1 cellular context compared by ENCODE assay signal in the genomic region with DNA sequence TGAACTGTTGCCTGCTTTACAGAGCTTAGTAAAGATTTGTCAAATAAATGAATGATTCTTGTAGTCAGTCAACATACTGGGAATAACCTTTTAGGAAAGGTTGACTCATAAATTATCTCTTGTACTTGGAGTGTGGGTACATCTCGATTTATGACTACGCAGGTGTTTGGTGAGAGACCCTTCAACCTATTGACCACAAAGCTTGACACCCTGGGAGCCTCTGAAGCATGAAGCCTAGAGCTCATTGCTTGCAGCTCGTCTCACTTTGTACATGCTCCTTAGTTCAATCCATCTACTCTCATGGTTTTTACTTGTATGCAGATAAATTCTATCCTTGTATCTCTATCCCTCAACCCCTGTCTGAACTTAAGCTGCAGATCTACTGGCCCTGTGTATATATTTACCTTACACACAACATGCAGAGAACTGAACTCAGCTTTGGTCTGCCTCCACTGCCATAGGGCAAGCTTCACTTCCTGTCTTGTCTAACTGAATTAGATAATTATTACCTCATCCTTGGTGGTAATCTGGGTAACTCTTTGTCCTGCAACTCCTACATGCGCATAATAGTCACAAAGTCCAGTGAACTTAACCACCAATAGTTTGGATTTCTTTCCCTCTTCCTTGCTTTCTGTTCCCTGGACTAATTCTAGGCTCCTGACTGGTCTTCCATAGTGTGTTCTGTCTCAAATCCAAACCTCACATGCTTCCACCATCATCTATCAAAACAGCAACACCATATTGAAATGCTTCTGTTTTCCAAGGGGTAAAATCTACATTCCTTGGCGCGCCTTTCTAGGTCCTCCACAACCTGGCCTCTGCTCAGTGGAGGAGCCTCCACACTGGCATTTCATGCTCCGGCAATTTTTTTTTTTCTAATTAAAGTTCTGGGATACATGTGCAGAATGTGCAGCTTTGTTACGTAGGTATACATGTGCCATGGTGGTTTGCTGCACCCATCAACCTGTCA.
TF ChIP-seq lines count a peak whose summit lies in the region.

No MANE protein-coding gene starts in this region.

TF ChIP-seq in HepG2, 621 proteins besides CTCF, POLR2A, EP300 and RAD21 (continued from another document and continues in another):
- TF ChIP-seq GTF2F1 (IDR thresholded peaks at IDR 0.05; ENCODE audit: low read length) (no peak), ZMAT3 (CRISPR knock-in tag; conservative IDR thresholded peaks at IDR 0.05) (no peak), POLR2AphosphoS5 (IDR thresholded peaks at IDR 0.05; ENCODE audit: low read depth, low read length) (peak; percentile 53), HOXA3 (CRISPR knock-in tag; IDR thresholded peaks at IDR 0.05) (peak; percentile 76), ZNF850 (CRISPR knock-in tag; conservative IDR thresholded peaks at IDR 0.05) (no peak), POGZ (CRISPR knock-in tag; IDR thresholded peaks at IDR 0.05) (peak; percentile 96), SSRP1 (CRISPR knock-in tag; IDR thresholded peaks at IDR 0.05) (no peak), ZNF556 (CRISPR knock-in tag; IDR thresholded peaks at IDR 0.05; ENCODE audit: borderline replicate concordance) (peak; percentile 50; the same call in 1 of the 2 replicates), PITX1 (CRISPR knock-in tag; IDR thresholded peaks at IDR 0.05) (peak; percentile 80), FOXA1 (IDR thresholded peaks at IDR 0.05) (no peak), FOXA1 (CRISPR knock-in tag; IDR thresholded peaks at IDR 0.05) (peak; percentile 74), MAF1 (CRISPR knock-in tag; IDR thresholded peaks at IDR 0.05; ENCODE audit: borderline replicate concordance) (no peak), NRL (CRISPR knock-in tag; IDR thresholded peaks at IDR 0.05; ENCODE audit: borderline replicate concordance) (no peak), MEIS1 (CRISPR knock-in tag; IDR thresholded peaks at IDR 0.05; ENCODE audit: borderline replicate concordance) (0 out of 2 replicates have a peak, but pooled peaks have one; percentile 33), YEATS2 (CRISPR knock-in tag; IDR thresholded peaks at IDR 0.05; ENCODE audit: borderline replicate concordance) (peak; percentile 55; the same call in 1 of the 2 replicates), ZNF839 (CRISPR knock-in tag; IDR thresholded peaks at IDR 0.05; ENCODE audit: borderline replicate concordance) (no peak), ZNF383 (CRISPR knock-in tag; IDR thresholded peaks at IDR 0.05; ENCODE audit: borderline replicate concordance) (no peak), CHD2 (IDR thresholded peaks at IDR 0.05; ENCODE audit: low read depth, low read length) (no peak), SRY (CRISPR knock-in tag; IDR thresholded peaks at IDR 0.05) (no peak), ZNF737 (CRISPR knock-in tag; IDR thresholded peaks at IDR 0.05; ENCODE audit: borderline replicate concordance) (no peak), RXRA (CRISPR knock-in tag; IDR thresholded peaks at IDR 0.05) (peak; percentile 61; the same call in 1 of the 2 replicates), KLF9 (CRISPR knock-in tag; IDR thresholded peaks at IDR 0.05; ENCODE audit: low read depth) (0 out of 2 replicates have a peak, but pooled peaks have one; percentile 50), ZNF205 (CRISPR knock-in tag; IDR thresholded peaks at IDR 0.05) (peak; percentile 84; the same call in 1 of the 2 replicates), ZNF510 (CRISPR knock-in tag; IDR thresholded peaks at IDR 0.05; ENCODE audit: low read depth) (0 out of 2 replicates have a peak, but pooled peaks have one; percentile 37), ZNF101 (CRISPR knock-in tag; IDR thresholded peaks at IDR 0.05; ENCODE audit: borderline replicate concordance, low read depth) (no peak), ZSCAN9 (CRISPR knock-in tag; IDR thresholded peaks at IDR 0.05; ENCODE audit: borderline replicate concordance) (peak; percentile 58; the same call in 1 of the 2 replicates), PLRG1 (conservative IDR thresholded peaks at IDR 0.05) (no peak), MEF2D (CRISPR knock-in tag; IDR thresholded peaks at IDR 0.05) (0 out of 2 replicates have a peak, but pooled peaks have one; percentile 61), ZNF746 (CRISPR knock-in tag; IDR thresholded peaks at IDR 0.05) (no peak; the same call in 1 of the 2 replicates), ZNF24 (IDR thresholded peaks at IDR 0.05) (no peak), KAT8 (CRISPR knock-in tag; IDR thresholded peaks at IDR 0.05) (peak; percentile 84; the same call in 1 of the 2 replicates), ZNF614 (CRISPR knock-in tag; IDR thresholded peaks at IDR 0.05; ENCODE audit: borderline replicate concordance) (peak; percentile 94), FOXA3 (CRISPR knock-in tag; IDR thresholded peaks at IDR 0.05) (peak; percentile 87), PPARG (CRISPR knock-in tag; conservative IDR thresholded peaks at IDR 0.05) (peak; percentile 89), ARHGAP35 (CRISPR knock-in tag; IDR thresholded peaks at IDR 0.05; ENCODE audit: borderline replicate concordance) (no peak), ZNF607 (CRISPR knock-in tag; IDR thresholded peaks at IDR 0.05; ENCODE audit: borderline replicate concordance) (peak; percentile 64; the same call in 1 of the 2 replicates), ZBTB1 (CRISPR knock-in tag; IDR thresholded peaks at IDR 0.05; ENCODE audit: borderline replicate concordance) (no peak), PAF1 (CRISPR knock-in tag; IDR thresholded peaks at IDR 0.05) (no peak), ATM (IDR thresholded peaks at IDR 0.05; ENCODE audit: borderline replicate concordance) (peak; percentile 45; the same call in 1 of the 2 replicates), ZNF563 (CRISPR knock-in tag; IDR thresholded peaks at IDR 0.05) (no peak)
- TF ChIP-seq, protein P1, sequence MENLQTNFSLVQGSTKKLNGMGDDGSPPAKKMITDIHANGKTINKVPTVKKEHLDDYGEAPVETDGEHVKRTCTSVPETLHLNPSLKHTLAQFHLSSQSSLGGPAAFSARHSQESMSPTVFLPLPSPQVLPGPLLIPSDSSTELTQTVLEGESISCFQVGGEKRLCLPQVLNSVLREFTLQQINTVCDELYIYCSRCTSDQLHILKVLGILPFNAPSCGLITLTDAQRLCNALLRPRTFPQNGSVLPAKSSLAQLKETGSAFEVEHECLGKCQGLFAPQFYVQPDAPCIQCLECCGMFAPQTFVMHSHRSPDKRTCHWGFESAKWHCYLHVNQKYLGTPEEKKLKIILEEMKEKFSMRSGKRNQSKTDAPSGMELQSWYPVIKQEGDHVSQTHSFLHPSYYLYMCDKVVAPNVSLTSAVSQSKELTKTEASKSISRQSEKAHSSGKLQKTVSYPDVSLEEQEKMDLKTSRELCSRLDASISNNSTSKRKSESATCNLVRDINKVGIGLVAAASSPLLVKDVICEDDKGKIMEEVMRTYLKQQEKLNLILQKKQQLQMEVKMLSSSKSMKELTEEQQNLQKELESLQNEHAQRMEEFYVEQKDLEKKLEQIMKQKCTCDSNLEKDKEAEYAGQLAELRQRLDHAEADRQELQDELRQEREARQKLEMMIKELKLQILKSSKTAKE (CRISPR knock-in tag; IDR thresholded peaks at IDR 0.05; ENCODE audit: borderline replicate concordance) = peak; percentile 89
- TF ChIP-seq, protein P2, sequence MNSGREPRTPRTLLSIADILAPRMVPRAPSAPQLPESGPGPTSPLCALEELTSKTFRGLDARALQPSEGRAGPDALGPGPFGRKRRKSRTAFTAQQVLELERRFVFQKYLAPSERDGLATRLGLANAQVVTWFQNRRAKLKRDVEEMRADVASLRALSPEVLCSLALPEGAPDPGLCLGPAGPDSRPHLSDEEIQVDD (CRISPR knock-in tag; IDR thresholded peaks at IDR 0.05; ENCODE audit: borderline replicate concordance) = no peak
- TF ChIP-seq, protein P3, sequence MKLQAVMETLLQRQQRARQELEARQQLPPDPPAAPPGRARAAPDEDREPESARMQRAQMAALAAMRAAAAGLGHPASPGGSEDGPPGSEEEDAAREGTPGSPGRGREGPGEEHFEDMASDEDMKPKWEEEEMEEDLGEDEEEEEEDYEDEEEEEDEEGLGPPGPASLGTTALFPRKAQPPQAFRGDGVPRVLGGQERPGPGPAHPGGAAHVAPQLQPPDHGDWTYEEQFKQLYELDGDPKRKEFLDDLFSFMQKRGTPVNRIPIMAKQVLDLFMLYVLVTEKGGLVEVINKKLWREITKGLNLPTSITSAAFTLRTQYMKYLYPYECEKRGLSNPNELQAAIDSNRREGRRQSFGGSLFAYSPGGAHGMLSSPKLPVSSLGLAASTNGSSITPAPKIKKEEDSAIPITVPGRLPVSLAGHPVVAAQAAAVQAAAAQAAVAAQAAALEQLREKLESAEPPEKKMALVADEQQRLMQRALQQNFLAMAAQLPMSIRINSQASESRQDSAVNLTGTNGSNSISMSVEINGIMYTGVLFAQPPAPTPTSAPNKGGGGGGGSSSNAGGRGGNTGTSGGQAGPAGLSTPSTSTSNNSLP (IDR thresholded peaks at IDR 0.05; ENCODE audit: low read depth, low read length) = peak; percentile 88
- TF ChIP-seq, protein P4, sequence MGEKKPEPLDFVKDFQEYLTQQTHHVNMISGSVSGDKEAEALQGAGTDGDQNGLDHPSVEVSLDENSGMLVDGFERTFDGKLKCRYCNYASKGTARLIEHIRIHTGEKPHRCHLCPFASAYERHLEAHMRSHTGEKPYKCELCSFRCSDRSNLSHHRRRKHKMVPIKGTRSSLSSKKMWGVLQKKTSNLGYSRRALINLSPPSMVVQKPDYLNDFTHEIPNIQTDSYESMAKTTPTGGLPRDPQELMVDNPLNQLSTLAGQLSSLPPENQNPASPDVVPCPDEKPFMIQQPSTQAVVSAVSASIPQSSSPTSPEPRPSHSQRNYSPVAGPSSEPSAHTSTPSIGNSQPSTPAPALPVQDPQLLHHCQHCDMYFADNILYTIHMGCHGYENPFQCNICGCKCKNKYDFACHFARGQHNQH (CRISPR knock-in tag; IDR thresholded peaks at IDR 0.05) = peak; percentile 88
- TF ChIP-seq, protein P5, sequence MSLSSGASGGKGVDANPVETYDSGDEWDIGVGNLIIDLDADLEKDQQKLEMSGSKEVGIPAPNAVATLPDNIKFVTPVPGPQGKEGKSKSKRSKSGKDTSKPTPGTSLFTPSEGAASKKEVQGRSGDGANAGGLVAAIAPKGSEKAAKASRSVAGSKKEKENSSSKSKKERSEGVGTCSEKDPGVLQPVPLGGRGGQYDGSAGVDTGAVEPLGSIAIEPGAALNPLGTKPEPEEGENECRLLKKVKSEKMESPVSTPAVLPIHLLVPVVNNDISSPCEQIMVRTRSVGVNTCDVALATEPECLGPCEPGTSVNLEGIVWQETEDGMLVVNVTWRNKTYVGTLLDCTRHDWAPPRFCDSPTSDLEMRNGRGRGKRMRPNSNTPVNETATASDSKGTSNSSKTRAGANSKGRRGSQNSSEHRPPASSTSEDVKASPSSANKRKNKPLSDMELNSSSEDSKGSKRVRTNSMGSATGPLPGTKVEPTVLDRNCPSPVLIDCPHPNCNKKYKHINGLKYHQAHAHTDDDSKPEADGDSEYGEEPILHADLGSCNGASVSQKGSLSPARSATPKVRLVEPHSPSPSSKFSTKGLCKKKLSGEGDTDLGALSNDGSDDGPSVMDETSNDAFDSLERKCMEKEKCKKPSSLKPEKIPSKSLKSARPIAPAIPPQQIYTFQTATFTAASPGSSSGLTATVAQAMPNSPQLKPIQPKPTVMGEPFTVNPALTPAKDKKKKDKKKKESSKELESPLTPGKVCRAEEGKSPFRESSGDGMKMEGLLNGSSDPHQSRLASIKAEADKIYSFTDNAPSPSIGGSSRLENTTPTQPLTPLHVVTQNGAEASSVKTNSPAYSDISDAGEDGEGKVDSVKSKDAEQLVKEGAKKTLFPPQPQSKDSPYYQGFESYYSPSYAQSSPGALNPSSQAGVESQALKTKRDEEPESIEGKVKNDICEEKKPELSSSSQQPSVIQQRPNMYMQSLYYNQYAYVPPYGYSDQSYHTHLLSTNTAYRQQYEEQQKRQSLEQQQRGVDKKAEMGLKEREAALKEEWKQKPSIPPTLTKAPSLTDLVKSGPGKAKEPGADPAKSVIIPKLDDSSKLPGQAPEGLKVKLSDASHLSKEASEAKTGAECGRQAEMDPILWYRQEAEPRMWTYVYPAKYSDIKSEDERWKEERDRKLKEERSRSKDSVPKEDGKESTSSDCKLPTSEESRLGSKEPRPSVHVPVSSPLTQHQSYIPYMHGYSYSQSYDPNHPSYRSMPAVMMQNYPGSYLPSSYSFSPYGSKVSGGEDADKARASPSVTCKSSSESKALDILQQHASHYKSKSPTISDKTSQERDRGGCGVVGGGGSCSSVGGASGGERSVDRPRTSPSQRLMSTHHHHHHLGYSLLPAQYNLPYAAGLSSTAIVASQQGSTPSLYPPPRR (CRISPR knock-in tag; IDR thresholded peaks at IDR 0.05; ENCODE audit: borderline replicate concordance) = peak; percentile 89; the same call in 1 of the 2 replicates
- TF ChIP-seq, protein P6, sequence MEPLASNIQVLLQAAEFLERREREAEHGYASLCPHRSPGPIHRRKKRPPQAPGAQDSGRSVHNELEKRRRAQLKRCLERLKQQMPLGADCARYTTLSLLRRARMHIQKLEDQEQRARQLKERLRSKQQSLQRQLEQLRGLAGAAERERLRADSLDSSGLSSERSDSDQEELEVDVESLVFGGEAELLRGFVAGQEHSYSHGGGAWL (CRISPR knock-in tag; IDR thresholded peaks at IDR 0.05) = no peak
- TF ChIP-seq, protein P7, sequence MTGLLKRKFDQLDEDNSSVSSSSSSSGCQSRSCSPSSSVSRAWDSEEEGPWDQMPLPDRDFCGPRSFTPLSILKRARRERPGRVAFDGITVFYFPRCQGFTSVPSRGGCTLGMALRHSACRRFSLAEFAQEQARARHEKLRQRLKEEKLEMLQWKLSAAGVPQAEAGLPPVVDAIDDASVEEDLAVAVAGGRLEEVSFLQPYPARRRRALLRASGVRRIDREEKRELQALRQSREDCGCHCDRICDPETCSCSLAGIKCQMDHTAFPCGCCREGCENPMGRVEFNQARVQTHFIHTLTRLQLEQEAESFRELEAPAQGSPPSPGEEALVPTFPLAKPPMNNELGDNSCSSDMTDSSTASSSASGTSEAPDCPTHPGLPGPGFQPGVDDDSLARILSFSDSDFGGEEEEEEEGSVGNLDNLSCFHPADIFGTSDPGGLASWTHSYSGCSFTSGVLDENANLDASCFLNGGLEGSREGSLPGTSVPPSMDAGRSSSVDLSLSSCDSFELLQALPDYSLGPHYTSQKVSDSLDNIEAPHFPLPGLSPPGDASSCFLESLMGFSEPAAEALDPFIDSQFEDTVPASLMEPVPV (CRISPR knock-in tag; IDR thresholded peaks at IDR 0.05) = no peak
- TF ChIP-seq, protein P8, sequence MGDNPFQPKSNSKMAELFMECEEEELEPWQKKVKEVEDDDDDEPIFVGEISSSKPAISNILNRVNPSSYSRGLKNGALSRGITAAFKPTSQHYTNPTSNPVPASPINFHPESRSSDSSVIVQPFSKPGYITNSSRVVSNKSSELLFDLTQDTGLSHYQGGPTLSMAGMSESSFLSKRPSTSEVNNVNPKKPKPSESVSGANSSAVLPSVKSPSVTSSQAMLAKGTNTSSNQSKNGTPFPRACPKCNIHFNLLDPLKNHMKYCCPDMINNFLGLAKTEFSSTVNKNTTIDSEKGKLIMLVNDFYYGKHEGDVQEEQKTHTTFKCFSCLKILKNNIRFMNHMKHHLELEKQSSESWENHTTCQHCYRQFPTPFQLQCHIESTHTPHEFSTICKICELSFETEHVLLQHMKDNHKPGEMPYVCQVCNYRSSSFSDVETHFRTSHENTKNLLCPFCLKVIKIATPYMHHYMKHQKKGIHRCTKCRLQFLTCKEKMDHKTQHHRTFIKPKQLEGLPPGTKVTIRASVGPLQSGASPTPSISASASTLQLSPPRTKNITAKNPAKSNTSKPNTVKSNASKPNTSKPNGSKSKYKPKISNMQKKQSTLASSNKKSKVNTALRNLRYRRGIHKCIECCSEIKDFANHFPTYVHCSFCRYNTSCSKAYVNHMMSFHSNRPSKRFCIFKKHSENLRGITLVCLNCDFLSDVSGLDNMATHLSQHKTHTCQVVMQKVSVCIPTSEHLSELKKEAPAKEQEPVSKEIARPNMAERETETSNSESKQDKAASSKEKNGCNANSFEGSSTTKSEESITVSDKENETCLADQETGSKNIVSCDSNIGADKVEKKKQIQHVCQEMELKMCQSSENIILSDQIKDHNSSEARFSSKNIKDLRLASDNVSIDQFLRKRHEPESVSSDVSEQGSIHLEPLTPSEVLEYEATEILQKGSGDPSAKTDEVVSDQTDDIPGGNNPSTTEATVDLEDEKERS (CRISPR knock-in tag; IDR thresholded peaks at IDR 0.05) = peak; percentile 27; the same call in 1 of the 2 replicates
